33 cellular contexts compared by ENCODE assay signal in the genomic region with DNA sequence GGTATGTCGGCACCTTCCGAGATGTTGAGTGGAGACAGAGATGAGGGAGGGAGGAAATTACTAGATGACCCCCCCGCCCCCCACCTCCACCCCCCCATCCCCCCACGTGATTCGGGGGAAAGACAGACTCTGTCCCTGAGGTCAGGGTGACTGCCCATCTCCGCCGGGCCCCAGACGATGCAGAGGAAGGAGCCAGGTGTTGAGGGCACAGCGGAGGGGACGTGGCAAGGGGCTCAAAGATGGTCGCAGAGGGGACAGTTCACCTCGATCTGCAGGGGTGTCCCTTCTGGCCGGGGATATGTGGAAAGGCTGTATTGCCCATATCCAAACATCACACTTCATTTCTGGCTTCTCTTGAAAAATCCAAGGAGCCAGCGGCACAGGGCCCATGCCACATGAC. TPM values are rescaled to one million over a fixed set of nuclear protein-coding genes. Genes with fewer than 3 reads are reported as not detected.
"Had no signal": no experiment of that assay in that cellular context is flagged by ENCODE, and none has a peak within 500 bp of the region (broad histone marks: within the 10 kb centered on the region; RNA-seq: fewer than 3 reads in every experiment).

No MANE protein-coding gene starts in this region.

- ATAC-seq: activated CD8-positive, alpha-beta T cell treated with anti-CD3 and anti-CD28 coated beads for 36 hours; activated naive CD4-positive, alpha-beta T cell treated with anti-CD3 and anti-CD28 coated beads, Interleukin-2, amount 50 U/mL, for 72 hours; activated T-cell treated with anti-CD3 and anti-CD28 coated beads, Interleukin-2, amount 50 U/mL, for 4 hours; body of pancreas; PC-3 had no signal

- H3K4me1 ChIP-seq: adrenal gland, body of pancreas, Peyer's patch, SJSA1 had no signal

- H3K36me3 Mint-ChIP-seq: activated naive CD4-positive, alpha-beta T cell treated with anti-CD3 and anti-CD28 coated beads, Interleukin-2, amount 50 U/mL, for 72 hours had no signal

- H3K9me3 ChIP-seq: adrenal gland, body of pancreas, MG63, Peyer's patch, SJSA1 had no signal

- H3K27ac Mint-ChIP-seq: activated CD8-positive, alpha-beta T cell treated with anti-CD3 and anti-CD28 coated beads for 36 hours; activated naive CD4-positive, alpha-beta T cell treated with anti-CD3 and anti-CD28 coated beads for 36 hours; activated naive CD4-positive, alpha-beta T cell treated with anti-CD3 and anti-CD28 coated beads, Interleukin-2, amount 50 U/mL, for 72 hours; activated T-helper 1 cell treated with anti-CD3 and anti-CD28 coated beads, Interleukin-12 subunit alpha, Interleukin-12 subunit beta, Interleukin-2, Interleukin-4 antibody, amounts not matched to agents 30 ng/mL and 10 ng/mL and 1 ng/mL, durations not matched to agents 14 hours and 24 hours and 36 hours had no signal

- H3K4me3 ChIP-seq: adrenal gland, body of pancreas, MG63, Peyer's patch, SJSA1 had no signal

- DNase-seq: activated CD4-positive, alpha-beta T cell treated with anti-CD3 and anti-CD28 coated beads for 1 hour; activated CD4-positive, alpha-beta T cell treated with anti-CD3 and anti-CD28 coated beads for 48 hours; activated CD4-positive, CD25-positive, alpha-beta regulatory T cell; activated CD8-positive, alpha-beta T cell treated with anti-CD3 and anti-CD28 coated beads for 36 hours; activated gamma-delta T cell treated with Interleukin-2 at 50 U/mL for 16 hours; activated naive CD4-positive, alpha-beta T cell treated with anti-CD3 and anti-CD28 coated beads for 36 hours; activated T-cell treated with anti-CD3 and anti-CD28 coated beads, Interleukin-2, amount 50 U/mL, for 4 hours; adrenal gland; body of pancreas; caudate nucleus; Karpas-422; KBM-7; MG63; NCI-H1048; NCI-H1105 treated with DMSO at 0.1 percent for 48 hours; NCI-H1694; NCI-H1930; NCI-H2081 treated with DMSO at 0.1 percent for 48 hours; NCI-H2171; NK-92 treated with Interleukin-12 subunit alpha and Interleukin-12 subunit beta, amount 100 ng/mL, for 24 hours; PC-3; Peyer's patch; RPMI8226; SHP77 treated with DMSO at 0.1 percent for 48 hours; SW 1271; T-helper 1 cell; T-helper 2 cell; T-helper 9 cell; WERI-Rb-1 had no signal

- H3K27ac ChIP-seq: adrenal gland, body of pancreas, Peyer's patch, SJSA1, WERI-Rb-1 had no signal

- H3K9me3 Mint-ChIP-seq: activated CD8-positive, alpha-beta T cell treated with anti-CD3 and anti-CD28 coated beads for 36 hours; activated naive CD4-positive, alpha-beta T cell treated with anti-CD3 and anti-CD28 coated beads for 36 hours; activated naive CD4-positive, alpha-beta T cell treated with anti-CD3 and anti-CD28 coated beads, Interleukin-2, amount 50 U/mL, for 72 hours; activated T-cell treated with anti-CD3 and anti-CD28 coated beads, Interleukin-2, amount 50 U/mL, for 4 hours; activated T-helper 1 cell treated with anti-CD3 and anti-CD28 coated beads, Interleukin-12 subunit alpha, Interleukin-12 subunit beta, Interleukin-2, Interleukin-4 antibody, amounts not matched to agents 30 ng/mL and 10 ng/mL and 1 ng/mL, durations not matched to agents 14 hours and 24 hours and 36 hours had no signal

- H3K27me3 ChIP-seq: adrenal gland, body of pancreas, Peyer's patch had no signal

- H3K4me3 Mint-ChIP-seq: activated CD8-positive, alpha-beta T cell treated with anti-CD3 and anti-CD28 coated beads for 36 hours; activated naive CD4-positive, alpha-beta T cell treated with anti-CD3 and anti-CD28 coated beads for 36 hours; activated T-cell treated with anti-CD3 and anti-CD28 coated beads, Interleukin-2, amount 50 U/mL, for 4 hours; activated T-helper 1 cell treated with anti-CD3 and anti-CD28 coated beads, Interleukin-12 subunit alpha, Interleukin-12 subunit beta, Interleukin-2, Interleukin-4 antibody, amounts not matched to agents 30 ng/mL and 10 ng/mL and 1 ng/mL, durations not matched to agents 14 hours and 24 hours and 36 hours had no signal

- H3K36me3 ChIP-seq: adrenal gland, MG63, Peyer's patch, SJSA1 had no signal

RNA-seq across cellular contexts. Expression of a gene that starts 14.1 kb away (rescaled TPM):
- total RNA-seq: activated naive CD4-positive, alpha-beta T cell treated with anti-CD3 and anti-CD28 coated beads for 36 hours; bronchial epithelial cell; PC-3; Peyer's patch had no signal
